Comparison of ENCODE assay signal across 1 cellular context in the genomic region with DNA sequence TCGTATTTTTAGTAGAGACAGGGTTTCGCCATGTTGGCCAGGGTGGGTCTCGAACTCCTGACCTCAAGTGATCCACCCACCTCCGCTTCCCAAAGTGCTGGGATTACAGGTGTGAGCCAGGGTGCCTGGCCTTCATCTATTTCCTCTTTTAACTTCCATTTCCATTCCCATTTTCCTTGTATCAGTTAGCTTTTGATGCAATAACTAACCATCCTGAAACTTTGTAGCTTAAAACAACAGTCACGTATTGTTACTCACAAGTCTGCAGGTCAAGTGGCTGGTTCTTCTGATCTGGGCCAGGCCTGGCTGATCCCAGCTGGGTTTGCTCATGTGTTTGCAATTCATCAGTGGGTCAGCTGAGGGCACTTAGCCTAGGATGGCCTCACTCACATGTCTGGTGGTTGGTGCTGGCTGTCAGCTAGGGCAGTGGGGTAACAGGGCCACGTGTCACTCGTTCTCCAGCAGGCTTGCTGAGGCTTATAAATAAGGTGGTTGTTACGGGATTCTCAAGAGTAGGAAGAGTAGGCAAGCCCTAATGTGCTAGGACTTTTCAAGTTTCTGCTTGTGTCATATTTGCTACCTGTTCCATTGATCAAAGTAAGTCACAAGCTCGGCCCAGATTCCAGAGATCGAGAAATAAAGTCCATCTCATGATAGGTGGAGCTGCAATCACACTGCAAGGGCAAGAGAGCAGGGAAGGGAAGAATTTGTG.
TF ChIP-seq lines count a peak whose summit lies in the region.

No MANE protein-coding gene starts in this region.

TF ChIP-seq in K562, 482 proteins besides CTCF, POLR2A, EP300 and RAD21:
- no peak for TF ChIP-seq ZBTB12 (CRISPR knock-in tag; IDR thresholded peaks at IDR 0.05)
- TF ChIP-seq TEAD4 (IDR thresholded peaks at IDR 0.05; ENCODE audit: low read length) = no peak
- no peak for TF ChIP-seq TEAD4 (CRISPR knock-in tag; IDR thresholded peaks at IDR 0.05; ENCODE audit: borderline replicate concordance)
- TF ChIP-seq ESRRB (CRISPR knock-in tag; IDR thresholded peaks at IDR 0.05; ENCODE audit: borderline replicate concordance) = no peak
- TF ChIP-seq, protein P1, sequence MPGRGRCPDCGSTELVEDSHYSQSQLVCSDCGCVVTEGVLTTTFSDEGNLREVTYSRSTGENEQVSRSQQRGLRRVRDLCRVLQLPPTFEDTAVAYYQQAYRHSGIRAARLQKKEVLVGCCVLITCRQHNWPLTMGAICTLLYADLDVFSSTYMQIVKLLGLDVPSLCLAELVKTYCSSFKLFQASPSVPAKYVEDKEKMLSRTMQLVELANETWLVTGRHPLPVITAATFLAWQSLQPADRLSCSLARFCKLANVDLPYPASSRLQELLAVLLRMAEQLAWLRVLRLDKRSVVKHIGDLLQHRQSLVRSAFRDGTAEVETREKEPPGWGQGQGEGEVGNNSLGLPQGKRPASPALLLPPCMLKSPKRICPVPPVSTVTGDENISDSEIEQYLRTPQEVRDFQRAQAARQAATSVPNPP (IDR thresholded peaks at IDR 0.05; ENCODE audit: borderline replicate concordance, insufficient read depth, insufficient read length) = no peak
- TF ChIP-seq POU5F1 (IDR thresholded peaks at IDR 0.05; ENCODE audit: borderline replicate concordance, low read depth, low read length, partially characterized antibody) = no peak
- TF ChIP-seq, protein P2, sequence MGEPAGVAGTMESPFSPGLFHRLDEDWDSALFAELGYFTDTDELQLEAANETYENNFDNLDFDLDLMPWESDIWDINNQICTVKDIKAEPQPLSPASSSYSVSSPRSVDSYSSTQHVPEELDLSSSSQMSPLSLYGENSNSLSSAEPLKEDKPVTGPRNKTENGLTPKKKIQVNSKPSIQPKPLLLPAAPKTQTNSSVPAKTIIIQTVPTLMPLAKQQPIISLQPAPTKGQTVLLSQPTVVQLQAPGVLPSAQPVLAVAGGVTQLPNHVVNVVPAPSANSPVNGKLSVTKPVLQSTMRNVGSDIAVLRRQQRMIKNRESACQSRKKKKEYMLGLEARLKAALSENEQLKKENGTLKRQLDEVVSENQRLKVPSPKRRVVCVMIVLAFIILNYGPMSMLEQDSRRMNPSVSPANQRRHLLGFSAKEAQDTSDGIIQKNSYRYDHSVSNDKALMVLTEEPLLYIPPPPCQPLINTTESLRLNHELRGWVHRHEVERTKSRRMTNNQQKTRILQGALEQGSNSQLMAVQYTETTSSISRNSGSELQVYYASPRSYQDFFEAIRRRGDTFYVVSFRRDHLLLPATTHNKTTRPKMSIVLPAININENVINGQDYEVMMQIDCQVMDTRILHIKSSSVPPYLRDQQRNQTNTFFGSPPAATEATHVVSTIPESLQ (CRISPR knock-in tag; IDR thresholded peaks at IDR 0.05) = no peak
